Comparison of ENCODE assay signal across 7 cellular contexts in the genomic region with DNA sequence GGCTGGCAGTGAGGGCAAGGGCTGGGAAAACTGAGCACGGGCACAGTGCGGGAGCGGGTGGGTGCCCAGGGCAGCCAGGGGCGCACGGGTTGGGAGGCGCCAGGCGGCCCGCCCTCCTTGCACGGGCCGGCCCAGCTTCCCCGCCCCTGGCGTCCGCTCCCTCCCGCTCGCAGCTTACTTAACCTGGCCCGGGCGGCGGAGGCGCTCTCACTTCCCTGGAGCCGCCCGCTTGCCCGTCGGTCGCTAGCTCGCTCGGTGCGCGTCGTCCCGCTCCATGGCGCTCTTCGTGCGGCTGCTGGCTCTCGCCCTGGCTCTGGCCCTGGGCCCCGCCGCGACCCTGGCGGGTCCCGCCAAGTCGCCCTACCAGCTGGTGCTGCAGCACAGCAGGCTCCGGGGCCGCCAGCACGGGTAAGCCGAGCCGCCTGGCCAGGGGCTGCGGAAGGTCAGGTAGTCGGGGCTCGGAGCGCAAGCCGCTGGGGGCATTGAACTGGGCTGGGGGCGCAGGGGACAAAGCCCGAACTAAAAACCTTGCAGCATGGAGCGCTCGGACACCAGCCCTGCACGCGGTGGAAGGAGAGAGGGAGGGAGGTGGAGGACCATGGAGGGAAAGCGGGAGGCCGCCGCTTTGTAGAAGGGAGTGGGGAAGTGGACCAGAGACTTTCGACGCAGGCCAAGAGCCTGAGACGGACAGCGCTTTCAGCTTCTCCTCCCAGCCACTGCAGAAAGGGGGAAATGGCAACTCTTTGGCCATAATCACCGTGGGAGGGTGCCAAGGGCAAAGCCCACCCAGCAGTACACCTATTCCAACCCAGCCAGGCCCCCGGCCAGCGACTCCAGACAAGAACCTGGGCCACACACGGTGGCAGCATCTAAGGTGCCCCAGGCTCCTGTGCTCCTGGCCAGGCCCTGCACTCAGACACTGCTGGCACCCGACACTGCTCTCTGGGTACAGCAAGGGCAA. TPM values are rescaled to one million over a fixed set of nuclear protein-coding genes. Genes with fewer than 3 reads are reported as not detected.
DNase-seq lines count a peak whose midpoint lies in the region; ATAC-seq and TF ChIP-seq lines count a peak whose summit lies in the region.

A gene (plus strand): TSS at position 207 of the 961 bp plus-strand sequence. CDS start 68 bp downstream, at position 275.

- H3K4me1 ChIP-seq in iPS-18a (ENCODE audit: control insufficient read depth, low read depth, low read length) (no peaks in the 10 kb centered on the region), gastrocnemius medialis (peaks cover 27 to 31% of the 10 kb centered on the region in 2 donors)

- H3K9ac ChIP-seq in iPS-18a (ENCODE audit: low read length), result peak within 1 kb of the TSS; percentile 53

- H3K27me3 ChIP-seq in brain microvascular endothelial cell (replicated peaks) (no peaks in the 10 kb centered on the region), iPS-18a (ENCODE audit: control insufficient read depth, insufficient read depth, low read length) (peaks cover 45% of the 10 kb centered on the region), gastrocnemius medialis (peaks cover 0 to 4% (median 0%) of the 10 kb centered on the region in 3 donors)

- in situ Hi-C loops in brain microvascular endothelial cell (cut with HindIII; ENCODE audit: low pct_ligation_motif_present, low sequenced_read_pairs) (no loop called here), gastrocnemius medialis (cut with MboI; ENCODE audit: low sequenced_read_pairs in 4 of 4) (no loop called here)

- no peak for DNase-seq in brain microvascular endothelial cell
- peak in 1 of 2 donors; percentile 42 for DNase-seq in gastrocnemius medialis
- DNase-seq in NK-92 treated with Interleukin-12 subunit alpha and Interleukin-12 subunit beta, amount 100 ng/mL, for 24 hours (lab: John Stamatoyannopoulos, UW), result no peak
- no peak for DNase-seq in GM10266 (ENCODE audit: extremely low spot score)

- TF ChIP-seq EP300 in Ishikawa (IDR thresholded peaks at IDR 0.05; ENCODE audit: borderline replicate concordance), result no peak

- TF ChIP-seq RAD21 in Ishikawa (IDR thresholded peaks at IDR 0.05; ENCODE audit: low read depth), result no peak

- H3K27ac ChIP-seq in brain microvascular endothelial cell (peak within 1 kb of the TSS; percentile 50), iPS-18a (ENCODE audit: low read length) (no peak within 1 kb of the TSS), gastrocnemius medialis (peak within 1 kb of the TSS in 3 of 4 donors; percentile 26 to 61 (median 58))

- H3K4me3 ChIP-seq in brain microvascular endothelial cell (ENCODE audit: low read depth, low read length) (peak within 1 kb of the TSS; percentile 82), iPS-18a (ENCODE audit: low read length) (peak within 1 kb of the TSS; percentile 53), gastrocnemius medialis (peak within 1 kb of the TSS; percentile 44 to 72 (median 64))

- peak; percentile 35 to 52 for TF ChIP-seq POLR2A in gastrocnemius medialis (IDR thresholded peaks at IDR 0.05)

- TF ChIP-seq CTCF in brain microvascular endothelial cell (IDR thresholded peaks at IDR 0.05; ENCODE audit: low read depth, low read length, missing control alignments) (peak; percentile 16), gastrocnemius medialis (IDR thresholded peaks at IDR 0.05 in 4 of 5, conservative IDR thresholded peaks at IDR 0.05 in 1 of 5) (peak in 1 of 5 experiments; percentile 20), GM10266 (IDR thresholded peaks at IDR 0.05; ENCODE audit: control insufficient read depth, insufficient read depth, low read depth, missing control alignments) (no peak)

- H3K36me3 ChIP-seq in brain microvascular endothelial cell (replicated peaks), result peaks cover 12% of the 10 kb centered on the region
- no peaks in the 10 kb centered on the region for H3K36me3 ChIP-seq in iPS-18a (ENCODE audit: control insufficient read depth, low read depth, low read length)
- no peaks in the 10 kb centered on the region for H3K36me3 ChIP-seq in gastrocnemius medialis

- intact Hi-C loops in gastrocnemius medialis (cut with DNase I; ENCODE audit: low total_unique reads), result no loop called here

- ATAC-seq in GM18498 (IDR thresholded peaks at IDR 0.05; ENCODE audit: unreplicated experiment), result peak; percentile 62
- peak; percentile 66 to 73 for ATAC-seq in gastrocnemius medialis

- H3K9me3 ChIP-seq in iPS-18a (ENCODE audit: control insufficient read depth, low read depth, low read length) (no peaks in the 10 kb centered on the region), gastrocnemius medialis (no peaks in the 10 kb centered on the region)

TF ChIP-seq in Ishikawa, 13 proteins besides CTCF, POLR2A, EP300 and RAD21:
- TF ChIP-seq TCF12 (IDR thresholded peaks at IDR 0.05; ENCODE audit: low read depth), result no peak
- TF ChIP-seq, protein P1, sequence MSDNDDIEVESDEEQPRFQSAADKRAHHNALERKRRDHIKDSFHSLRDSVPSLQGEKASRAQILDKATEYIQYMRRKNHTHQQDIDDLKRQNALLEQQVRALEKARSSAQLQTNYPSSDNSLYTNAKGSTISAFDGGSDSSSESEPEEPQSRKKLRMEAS (IDR thresholded peaks at IDR 0.05), result peak; percentile 46; the same call in 1 of the 2 replicates

RNA-seq across cellular contexts. Expression of the gene that starts here (rescaled TPM):
- 10 to 100 TPM; 38.4 to 48.0 (median 40.0) TPM for total RNA-seq in gastrocnemius medialis
